ENCODE assay signal across 16 cellular contexts in the genomic region with DNA sequence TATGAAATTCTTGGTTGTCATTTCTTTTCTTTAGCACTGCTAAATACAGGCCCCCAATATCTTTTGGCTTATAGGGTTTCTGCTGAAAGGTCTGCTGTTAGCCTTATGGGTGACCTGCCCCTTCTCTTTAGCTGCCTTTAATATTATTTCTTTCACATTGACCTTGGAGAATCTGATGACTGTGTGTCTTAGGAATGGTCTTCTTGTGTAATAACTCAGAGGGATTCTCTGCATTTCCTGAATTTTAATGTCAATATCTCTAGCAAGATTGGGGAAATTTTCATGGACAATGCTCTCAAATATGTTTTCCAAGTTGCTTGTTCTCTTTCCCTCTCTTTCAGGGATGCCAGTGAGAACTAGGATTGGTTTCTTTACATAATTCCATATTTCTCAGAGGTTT.
"Had no signal": no experiment of that assay in that cellular context is flagged by ENCODE, and none has a peak within 500 bp of the region (broad histone marks: within the 10 kb centered on the region; RNA-seq: fewer than 3 reads in every experiment).

No MANE protein-coding gene starts in this region.

- H3K9me3 ChIP-seq: mucosa of descending colon, thyroid gland had no signal

- H3K4me3 ChIP-seq: cardiac muscle cell, mucosa of descending colon, thyroid gland had no signal

- ATAC-seq: activated CD4-positive, CD25-positive, alpha-beta regulatory T cell treated with anti-CD3 and anti-CD28 coated beads, Interleukin-2, amount 50 U/mL, for 24 hours; activated T-cell treated with anti-CD3 and anti-CD28 coated beads, Interleukin-2, amount 50 U/mL, for 72 hours; effector memory CD8-positive, alpha-beta T cell; mucosa of descending colon had no signal

- DNase-seq: activated CD4-positive, alpha-beta T cell treated with anti-CD3 and anti-CD28 coated beads, Interleukin-2, amount 50 U/mL, for 1 hour; activated CD8-positive, alpha-beta memory T cell treated with anti-CD3 and anti-CD28 coated beads, Interleukin-2, amount 50 U/mL, for 4 hours; activated effector memory CD4-positive, alpha-beta T cell treated with anti-CD3 and anti-CD28 coated beads, Interleukin-2, amount 50 U/mL, for 16 hours; activated T-cell treated with anti-CD3 and anti-CD28 coated beads, Interleukin-2, amount 50 U/mL, for 72 hours; dermis blood vessel endothelial cell; effector memory CD8-positive, alpha-beta T cell; immature natural killer cell; mesenchymal stem cell; mucosa of descending colon; naive B cell; stimulated activated CD4-positive, alpha-beta T cell treated with anti-CD3 and anti-CD28 coated beads, Interleukin-12 subunit alpha, Interleukin-12 subunit beta, amount 100 ng/mL, for 4 hours; stimulated activated CD4-positive, alpha-beta T cell treated with anti-CD3 and anti-CD28 coated beads, Interleukin-1b, Interleukin-23, amount 100 ng/mL, for 48 hours; stimulated activated naive CD4-positive, alpha-beta T cell treated with Interleukin-2 at 50 U/mL for 16 hours; thyroid gland had no signal

- H3K27ac ChIP-seq: cardiac muscle cell, thyroid gland had no signal

- H3K27me3 ChIP-seq: cardiac muscle cell, thyroid gland had no signal

- H3K36me3 ChIP-seq: cardiac muscle cell, thyroid gland had no signal
